8 cellular contexts compared by ENCODE assay signal in genomic region chr12:69359531-69360347, GRCh38. TPM values are rescaled to one million over a fixed set of nuclear protein-coding genes. Genes with fewer than 3 reads are reported as not detected.
DNase-seq lines count a peak whose midpoint lies in the region; ATAC-seq and TF ChIP-seq lines count a peak whose summit lies in the region.

Gene YEATS4 (plus strand): TSS chr12:69359743. CDS start chr12:69359973, 230 bp downstream.

- no peak within 1 kb of the TSS for H2AK5ac ChIP-seq in mesenchymal stem cell (ENCODE audit: low read length, severe bottlenecking)

- H3K4me3 ChIP-seq in CD8-positive, alpha-beta T cell (ENCODE audit: low read depth, low read length): peak within 1 kb of the TSS; percentile 64
- H3K4me3 ChIP-seq in mesenchymal stem cell (ENCODE audit: insufficient read depth in 1 of 2, low read depth in 1 of 2, low read length in 2 of 2): peak within 1 kb of the TSS; percentile 89 to 92

- peaks cover 6% of the 10 kb centered on the region for H3K27me3 Mint-ChIP-seq in CD8-positive, alpha-beta T cell (ENCODE audit: low read depth)
- peaks cover 4 to 6% of the 10 kb centered on the region in 2 donors for H3K27me3 Mint-ChIP-seq in effector memory CD8-positive, alpha-beta T cell

- peak within 1 kb of the TSS; percentile 90 for H2BK15ac ChIP-seq in mesenchymal stem cell (ENCODE audit: low read depth, poor library complexity, severe bottlenecking)

- peak within 1 kb of the TSS; percentile 77 to 85 for H3K4ac ChIP-seq in mesenchymal stem cell (ENCODE audit: low read depth in 1 of 2, low read length in 2 of 2)

- peak within 1 kb of the TSS; percentile 87 for H4K8ac ChIP-seq in mesenchymal stem cell (ENCODE audit: low read length)

- H4K91ac ChIP-seq in mesenchymal stem cell (ENCODE audit: low read length): peak within 1 kb of the TSS; percentile 91

- ATAC-seq in CD8-positive, alpha-beta T cell: peak; percentile 80
- ATAC-seq in GM19467 (IDR thresholded peaks at IDR 0.05; ENCODE audit: unreplicated experiment): peak; percentile 80
- peak; percentile 78 for ATAC-seq in effector memory CD8-positive, alpha-beta T cell (replicated peaks)

- H2BK12ac ChIP-seq in mesenchymal stem cell (ENCODE audit: low read length in 2 of 2): no peak within 1 kb of the TSS

- H3K27ac ChIP-seq in CD8-positive, alpha-beta T cell (ENCODE audit: low read depth, low read length): peak within 1 kb of the TSS; percentile 72
- peak within 1 kb of the TSS; percentile 71 for H3K27ac ChIP-seq in mesenchymal stem cell (ENCODE audit: low read length, poor library complexity, severe bottlenecking)

- H3K18ac ChIP-seq in mesenchymal stem cell (ENCODE audit: low read depth in 1 of 2, low read length in 2 of 2): peak within 1 kb of the TSS; percentile 61 to 88

- CTCF ChIA-PET in CD8-positive, alpha-beta T cell (lab: Charles Lee): interaction anchor here (2.8 to 3.9 kb wide), 3 partner anchors 27 to 280 kb away, joined by 46 to 71 read pairs (median 59); no protein-coding TSS in a partner anchor
- CTCF ChIA-PET in activated CD8-positive, alpha-beta memory T cell treated with anti-CD3 and anti-CD28 coated beads for 36 hours (lab: Charles Lee): interaction anchor here (0.7 to 0.8 kb wide), 2 partner anchors 109 to 279 kb away, joined by 3 read pairs; no protein-coding TSS in a partner anchor

- intact Hi-C loops in CD8-positive, alpha-beta T cell (cut with DNase I, micrococcal nuclease): loop anchor here (1.0 to 10.0 kb wide), 9 partner anchors 28 to 1363 kb away; partner anchors contain the start of genes CCT2 (in 2 of the 2), FRS2 (in 2 of the 2), RAB3IP (in 2 of the 2) and CNOT2 (in 1 of the 2)

- under 1% methylated on average over 58 of the region's 70 CpGs for WGBS in mesenchymal stem cell

- peak within 1 kb of the TSS; percentile 90 for H3K4me3 Mint-ChIP-seq in CD8-positive, alpha-beta T cell
- peak within 1 kb of the TSS; percentile 86 to 90 for H3K4me3 Mint-ChIP-seq in effector memory CD8-positive, alpha-beta T cell

- H3K4me1 Mint-ChIP-seq in CD8-positive, alpha-beta T cell (ENCODE audit: low read depth): peaks cover 29% of the 10 kb centered on the region
- peaks cover 12 to 15% of the 10 kb centered on the region in 2 donors for H3K4me1 Mint-ChIP-seq in effector memory CD8-positive, alpha-beta T cell (ENCODE audit: low read depth in 2 of 2)

- no peaks in the 10 kb centered on the region for H3K36me3 ChIP-seq in CD8-positive, alpha-beta T cell (ENCODE audit: insufficient read depth, low read length)
- H3K36me3 ChIP-seq in mesenchymal stem cell (ENCODE audit: control insufficient read depth in 1 of 2, insufficient read depth in 2 of 2, low read depth in 1 of 2, low read length in 2 of 2): peaks cover 0 to 18% of the 10 kb centered on the region in 2 experiments

- H3K14ac ChIP-seq in mesenchymal stem cell (ENCODE audit: low read length in 2 of 2): peak within 1 kb of the TSS in 1 of 2 experiments; percentile 7

- no peaks in the 10 kb centered on the region for H3K9me3 Mint-ChIP-seq in CD8-positive, alpha-beta T cell
- H3K9me3 Mint-ChIP-seq in effector memory CD8-positive, alpha-beta T cell: no peaks in the 10 kb centered on the region

- POLR2A ChIA-PET in CD8-positive, alpha-beta T cell (lab: Charles Lee): interaction anchor here (1.3 to 1.6 kb wide), 2 partner anchors 10 to 29 kb away, joined by 3 to 4 read pairs; no protein-coding TSS in a partner anchor
- POLR2A ChIA-PET in activated CD8-positive, alpha-beta memory T cell treated with anti-CD3 and anti-CD28 coated beads for 36 hours (lab: Charles Lee): interaction anchor here (1.2 kb wide), 1 partner anchor 229 kb away, joined by 3 read pairs; no protein-coding TSS in a partner anchor

- H3K4me2 ChIP-seq in mesenchymal stem cell (ENCODE audit: low read length, poor library complexity, severe bottlenecking): peak within 1 kb of the TSS; percentile 93

- H2BK120ac ChIP-seq in mesenchymal stem cell (ENCODE audit: low read depth, low read length): no peak within 1 kb of the TSS

- peak within 1 kb of the TSS; percentile 96 for H3K9ac ChIP-seq in mesenchymal stem cell (ENCODE audit: low read length)

- H3K27me3 ChIP-seq in CD8-positive, alpha-beta T cell (ENCODE audit: insufficient read depth, low read length): no peaks in the 10 kb centered on the region
- no peaks in the 10 kb centered on the region for H3K27me3 ChIP-seq in mesenchymal stem cell (ENCODE audit: control insufficient read depth in 1 of 2, insufficient read depth in 1 of 2, low read length in 2 of 2)

- peaks cover 16% of the 10 kb centered on the region for H3K36me3 Mint-ChIP-seq in CD8-positive, alpha-beta T cell
- peaks cover 20% of the 10 kb centered on the region for H3K36me3 Mint-ChIP-seq in effector memory CD8-positive, alpha-beta T cell (ENCODE audit: insufficient read depth)

- H2AFZ ChIP-seq in mesenchymal stem cell (ENCODE audit: low read depth, low read length): peak within 1 kb of the TSS; percentile 100

- peak; percentile 68 to 91 (median 82) for DNase-seq in CD8-positive, alpha-beta T cell
- peak; percentile 79 for DNase-seq in HS-27A (ENCODE audit: low read depth)
- DNase-seq in NK-92 (lab: John Stamatoyannopoulos, UW; ENCODE audit: unreplicated experiment): peak; percentile 39
- peak; percentile 77 to 79 (median 78) for DNase-seq in effector memory CD8-positive, alpha-beta T cell
- DNase-seq in mesenchymal stem cell: peak; percentile 95
- DNase-seq in stimulated activated CD8-positive, alpha-beta memory T cell treated with anti-CD3 and anti-CD28 coated beads, Interleukin-12 subunit alpha, Interleukin-12 subunit beta, amount 100 ng/mL, for 4 hours (ENCODE audit: low read depth): peak; percentile 75

- H3K9me3 ChIP-seq in CD8-positive, alpha-beta T cell (ENCODE audit: low read length): no peaks in the 10 kb centered on the region
- H3K9me3 ChIP-seq in mesenchymal stem cell (ENCODE audit: control insufficient read depth, low read length): no peaks in the 10 kb centered on the region

- TF ChIP-seq CTCF in CD8-positive, alpha-beta T cell (IDR thresholded peaks at IDR 0.05): no peak

- H3K79me1 ChIP-seq in mesenchymal stem cell (replicated peaks; ENCODE audit: low read length, poor library complexity, severe bottlenecking): no peaks in the 10 kb centered on the region

- H3K4me1 ChIP-seq in CD8-positive, alpha-beta T cell (ENCODE audit: insufficient read depth, low read length): peaks cover 15% of the 10 kb centered on the region
- peaks cover 2% of the 10 kb centered on the region for H3K4me1 ChIP-seq in mesenchymal stem cell (ENCODE audit: control insufficient read depth, insufficient read depth, low read depth, low read length)

- H2BK5ac ChIP-seq in mesenchymal stem cell (ENCODE audit: low read depth, low read length, poor library complexity, severe bottlenecking): no peak within 1 kb of the TSS

- H3K27ac Mint-ChIP-seq in CD8-positive, alpha-beta T cell: peak within 1 kb of the TSS; percentile 95
- H3K27ac Mint-ChIP-seq in effector memory CD8-positive, alpha-beta T cell: peak within 1 kb of the TSS; percentile 90 to 95

- no peak within 1 kb of the TSS for H3K23ac ChIP-seq in mesenchymal stem cell (ENCODE audit: low read length in 2 of 2)

RNA-seq across cellular contexts. Expression of gene YEATS4, which starts in this region (rescaled TPM):
- total RNA-seq in CD8-positive, alpha-beta T cell: 10 to 100 TPM; 24.5 to 27.5 TPM
- total RNA-seq in activated CD8-positive, alpha-beta memory T cell treated with anti-CD3 and anti-CD28 coated beads for 36 hours: 10 to 100 TPM; 39.9 to 40.0 TPM
- polyA plus RNA-seq in mesenchymal stem cell (2013, experiment 1 of 2): 6.5 TPM
- 7.7 TPM for polyA plus RNA-seq in mesenchymal stem cell (2013, experiment 2 of 2)

Comparison
In these comparisons a context has a peak if more than half of its experiments do, and no peak if none do; other contexts are left out.
1. Peak in every context shown above with its lines: DNase-seq, ATAC-seq, H3K4me3 ChIP-seq and H3K27ac ChIP-seq.
2. DNase-seq: peak in every context shown above with its lines; median percentile 95 in mesenchymal stem cell; 82 in CD8-positive, alpha-beta T cell; 79 in HS-27A; 78 in effector memory CD8-positive, alpha-beta T cell; 75 in stimulated activated CD8-positive, alpha-beta memory T cell treated with anti-CD3 and anti-CD28 coated beads, Interleukin-12 subunit alpha, Interleukin-12 subunit beta, amount 100 ng/mL, for 4 hours; 39 in NK-92.